15 cellular contexts compared by ENCODE assay signal in the genomic region with DNA sequence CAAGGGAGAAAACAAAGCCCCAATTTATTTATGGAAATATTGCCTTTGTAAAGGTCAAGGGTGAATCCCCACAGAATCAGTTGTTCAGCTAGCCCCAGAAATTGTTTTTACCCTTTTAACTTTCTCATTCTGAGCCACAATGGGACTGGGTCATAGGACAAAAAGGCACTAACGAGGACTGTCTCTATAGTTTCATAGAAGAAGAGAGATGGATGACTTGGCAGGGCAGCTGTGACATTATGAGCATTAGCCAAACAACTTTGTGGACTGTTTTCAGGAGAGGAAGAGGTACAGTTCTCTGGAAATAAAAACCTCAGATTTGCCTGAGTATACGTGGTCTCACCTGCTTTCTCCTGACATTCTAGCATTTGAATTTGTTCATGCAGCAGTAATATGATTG.
DNase-seq lines count a peak whose midpoint lies in the region; ATAC-seq and TF ChIP-seq lines count a peak whose summit lies in the region.
"Had no signal": no experiment of that assay in that cellular context is flagged by ENCODE, and none has a peak within 500 bp of the region (broad histone marks: within the 10 kb centered on the region; RNA-seq: fewer than 3 reads in every experiment).

No MANE protein-coding gene starts in this region.

- no peak overlapping the region for H3K4me3 ChIP-seq in foreskin fibroblast (ENCODE audit: low read depth in 1 of 2, low read length in 2 of 2)
- H3K4me3 ChIP-seq: HAP-1 had no signal

- H3K4me1 Mint-ChIP-seq in stimulated activated memory B cell treated with anti-CD40 and anti-IgM and Interleukin-4, amounts not matched to agents 10 μg/mL and 1 μg/mL and 100 μg/mL, for 72 hours = no peaks in the 10 kb centered on the region
- H3K4me1 Mint-ChIP-seq: CD14-positive monocyte had no signal

- no peak for TF ChIP-seq CTCF in foreskin fibroblast (IDR thresholded peaks at IDR 0.05; ENCODE audit: low read depth, low read length)

- DNase-seq in NCI-H1694 (lab: John Stamatoyannopoulos, UW) = peak; percentile 12
- DNase-seq in NCI-H1694 treated with DMSO at 0.1 percent for 48 hours (lab: John Stamatoyannopoulos, UW) = no peak
- peak; percentile 56 to 73 for DNase-seq in NCI-H526 (lab: John Stamatoyannopoulos, UW)
- DNase-seq in OCI-M2 (lab: John Stamatoyannopoulos, UW; ENCODE audit: unreplicated experiment) = peak; percentile 44
- DNase-seq in foreskin fibroblast = no peak
- DNase-seq: CD8-positive, alpha-beta T cell; COR-L47; DMS153; DND-41; GDM1 had no signal

- H3K27me3 Mint-ChIP-seq in stimulated activated memory B cell treated with anti-CD40 and anti-IgM and Interleukin-4, amounts not matched to agents 10 μg/mL and 1 μg/mL and 100 μg/mL, for 72 hours = no peaks in the 10 kb centered on the region

- peak; percentile 43 for ATAC-seq in stimulated activated memory B cell treated with anti-CD40 and anti-IgM and Interleukin-4, amounts not matched to agents 10 μg/mL and 1 μg/mL and 100 μg/mL, for 72 hours
- ATAC-seq in HG02678 (IDR thresholded peaks at IDR 0.05; ENCODE audit: unreplicated experiment) (no peak), GM21360 (IDR thresholded peaks at IDR 0.05; ENCODE audit: unreplicated experiment) (no peak)
- ATAC-seq: CD8-positive, alpha-beta T cell had no signal

- no peak overlapping the region for H3K27ac Mint-ChIP-seq in stimulated activated memory B cell treated with anti-CD40 and anti-IgM and Interleukin-4, amounts not matched to agents 10 μg/mL and 1 μg/mL and 100 μg/mL, for 72 hours
- H3K27ac Mint-ChIP-seq: CD14-positive monocyte; CD8-positive, alpha-beta T cell had no signal

- no peak overlapping the region for H3K4me3 Mint-ChIP-seq in stimulated activated memory B cell treated with anti-CD40 and anti-IgM and Interleukin-4, amounts not matched to agents 10 μg/mL and 1 μg/mL and 100 μg/mL, for 72 hours
- H3K4me3 Mint-ChIP-seq: CD14-positive monocyte; CD8-positive, alpha-beta T cell had no signal

- H3K9me3 Mint-ChIP-seq in stimulated activated memory B cell treated with anti-CD40 and anti-IgM and Interleukin-4, amounts not matched to agents 10 μg/mL and 1 μg/mL and 100 μg/mL, for 72 hours = no peaks in the 10 kb centered on the region
- H3K9me3 Mint-ChIP-seq: CD8-positive, alpha-beta T cell had no signal

- no peaks in the 10 kb centered on the region for H3K36me3 Mint-ChIP-seq in stimulated activated memory B cell treated with anti-CD40 and anti-IgM and Interleukin-4, amounts not matched to agents 10 μg/mL and 1 μg/mL and 100 μg/mL, for 72 hours
- H3K36me3 Mint-ChIP-seq: CD14-positive monocyte; CD8-positive, alpha-beta T cell had no signal

Comparison
In these comparisons a context has a peak if more than half of its experiments do, and no peak if none do; other contexts are left out.
1. DNase-seq: peak in NCI-H1694 (single experiment), NCI-H526 (2 of 2) and OCI-M2 (single experiment); none in NCI-H1694 treated with DMSO at 0.1 percent for 48 hours (single experiment) and foreskin fibroblast (0 of 2).